35 cellular contexts compared by ENCODE assay signal in genomic region chr11:69814902-69815301, GRCh38. TPM values are rescaled to one million over a fixed set of nuclear protein-coding genes. Genes with fewer than 3 reads are reported as not detected.
"Had no signal": no experiment of that assay in that cellular context is flagged by ENCODE, and none has a peak within 500 bp of the region (broad histone marks: within the 10 kb centered on the region; RNA-seq: fewer than 3 reads in every experiment).

No MANE protein-coding gene starts in this region.

- H3K9me3 ChIP-seq: ascending aorta had no signal

- H3K4me1 Mint-ChIP-seq: activated B cell treated with CpG ODN at 0.5 μM for 24 hours; activated naive CD4-positive, alpha-beta T cell treated with anti-CD3 and anti-CD28 coated beads, Interleukin-2, amount 10 ng/mL, durations not matched to agents 7 days and 5 days; activated naive CD4-positive, alpha-beta T cell treated with anti-CD3 and anti-CD28 coated beads, Interleukin-2, amount 50 U/mL, for 24 hours; activated naive CD8-positive, alpha-beta T cell treated with anti-CD3 and anti-CD28 coated beads, Interleukin-2, amount 10 ng/mL, durations not matched to agents 7 days and 5 days; activated naive CD8-positive, alpha-beta T cell treated with anti-CD3 and anti-CD28 coated beads, Interleukin-2, amount 50 U/mL, for 24 hours; brain had no signal

- H3K4me3 Mint-ChIP-seq: activated B cell treated with CpG ODN at 0.5 μM for 24 hours; activated CD4-positive, alpha-beta memory T cell treated with anti-CD3 and anti-CD28 coated beads for 36 hours; activated CD4-positive, alpha-beta T cell treated with anti-CD3 and anti-CD28 coated beads, Interleukin-2, amount 10 ng/mL, durations not matched to agents 24 days and 14 days; activated CD8-positive, alpha-beta T cell treated with anti-CD3 and anti-CD28 coated beads for 36 hours; activated naive CD4-positive, alpha-beta T cell treated with anti-CD3 and anti-CD28 coated beads, Interleukin-2, amount 10 ng/mL, durations not matched to agents 7 days and 5 days; activated naive CD4-positive, alpha-beta T cell treated with anti-CD3 and anti-CD28 coated beads, Interleukin-2, amount 50 U/mL, for 24 hours; activated naive CD8-positive, alpha-beta T cell; activated naive CD8-positive, alpha-beta T cell treated with anti-CD3 and anti-CD28 coated beads, Interleukin-2, amount 10 ng/mL, durations not matched to agents 7 days and 5 days; activated naive CD8-positive, alpha-beta T cell treated with anti-CD3 and anti-CD28 coated beads, Interleukin-2, amount 50 U/mL, for 24 hours; activated T-cell treated with anti-CD3 and anti-CD28 coated beads, Interleukin-2, amount 50 U/mL, for 4 hours; activated T-cell treated with anti-CD3 and anti-CD28 coated beads, Interleukin-2, amount 50 U/mL, for 72 hours; brain; T-cell had no signal

- DNase-seq: activated B cell treated with CpG ODN at 0.5 μM for 24 hours; activated CD4-positive, alpha-beta memory T cell treated with anti-CD3 and anti-CD28 coated beads for 36 hours; activated CD4-positive, alpha-beta T cell treated with anti-CD3 and anti-CD28 coated beads for 4 hours; activated CD4-positive, alpha-beta T cell treated with anti-CD3 and anti-CD28 coated beads, Interleukin-2, amount 10 ng/mL, durations not matched to agents 24 days and 14 days; activated CD4-positive, alpha-beta T cell treated with anti-CD3 and anti-CD28 coated beads, Interleukin-2, amount 50 U/mL, for 1 hour; activated CD4-positive, alpha-beta T cell treated with anti-CD3 and anti-CD28 coated beads, Interleukin-2, amount 50 U/mL, for 4 hours; activated CD4-positive, CD25-positive, alpha-beta regulatory T cell treated with anti-CD3 and anti-CD28 coated beads, Interleukin-2, amount 50 U/mL, for 72 hours; activated CD8-positive, alpha-beta memory T cell treated with anti-CD3 and anti-CD28 coated beads, Interleukin-2, amount 50 U/mL, for 4 hours; activated CD8-positive, alpha-beta T cell treated with anti-CD3 and anti-CD28 coated beads for 36 hours; activated effector memory CD4-positive, alpha-beta T cell treated with Interleukin-2 at 50 U/mL for 16 hours; activated gamma-delta T cell; activated naive CD4-positive, alpha-beta T cell treated with anti-CD3 and anti-CD28 coated beads, Interleukin-2, amount 10 ng/mL, durations not matched to agents 7 days and 5 days; activated naive CD4-positive, alpha-beta T cell treated with Interleukin-2 at 50 U/mL for 16 hours; activated naive CD8-positive, alpha-beta T cell treated with anti-CD3 and anti-CD28 coated beads, Interleukin-2, amount 10 ng/mL, durations not matched to agents 7 days and 5 days; activated naive CD8-positive, alpha-beta T cell treated with anti-CD3 and anti-CD28 coated beads, Interleukin-2, amount 50 U/mL, for 24 hours; activated T-cell treated with anti-CD3 and anti-CD28 coated beads for 4 hours; activated T-cell treated with anti-CD3 and anti-CD28 coated beads, Interleukin-2, amount 50 U/mL, for 1 hour; activated T-cell treated with anti-CD3 and anti-CD28 coated beads, Interleukin-2, amount 50 U/mL, for 4 hours; activated T-cell treated with anti-CD3 and anti-CD28 coated beads, Interleukin-2, amount 50 U/mL, for 72 hours; central memory CD4-positive, alpha-beta T cell; SW 1271; T-cell; T-helper 9 cell had no signal

- H3K27ac ChIP-seq: ascending aorta, VCaP had no signal

- H3K36me3 ChIP-seq: ascending aorta had no signal

- H3K27me3 ChIP-seq: ascending aorta had no signal

- H3K27ac Mint-ChIP-seq: activated B cell treated with CpG ODN at 0.5 μM for 24 hours; activated CD4-positive, alpha-beta memory T cell treated with anti-CD3 and anti-CD28 coated beads for 36 hours; activated CD4-positive, alpha-beta T cell treated with anti-CD3 and anti-CD28 coated beads, Interleukin-2, amount 10 ng/mL, durations not matched to agents 24 days and 14 days; activated CD8-positive, alpha-beta T cell treated with anti-CD3 and anti-CD28 coated beads for 36 hours; activated naive CD4-positive, alpha-beta T cell treated with anti-CD3 and anti-CD28 coated beads, Interleukin-2, amount 10 ng/mL, durations not matched to agents 7 days and 5 days; activated naive CD4-positive, alpha-beta T cell treated with anti-CD3 and anti-CD28 coated beads, Interleukin-2, amount 50 U/mL, for 24 hours; activated naive CD8-positive, alpha-beta T cell; activated naive CD8-positive, alpha-beta T cell treated with anti-CD3 and anti-CD28 coated beads, Interleukin-2, amount 10 ng/mL, durations not matched to agents 7 days and 5 days; activated naive CD8-positive, alpha-beta T cell treated with anti-CD3 and anti-CD28 coated beads, Interleukin-2, amount 50 U/mL, for 24 hours; activated T-cell treated with anti-CD3 and anti-CD28 coated beads, Interleukin-2, amount 50 U/mL, for 72 hours; activated T-helper 2 cell treated with anti-CD3 and anti-CD28 coated beads, Interferon-gamma antibody, Interleukin-2, Interleukin-4, amounts not matched to agents 10 μg/mL and 5 μg/mL and 100 μg/mL, durations not matched to agents 14 hours and 24 hours and 36 hours; brain; T-cell had no signal

- H3K36me3 Mint-ChIP-seq: activated CD4-positive, alpha-beta memory T cell treated with anti-CD3 and anti-CD28 coated beads for 36 hours; activated naive CD4-positive, alpha-beta T cell treated with anti-CD3 and anti-CD28 coated beads, Interleukin-2, amount 10 ng/mL, durations not matched to agents 7 days and 5 days; activated naive CD4-positive, alpha-beta T cell treated with anti-CD3 and anti-CD28 coated beads, Interleukin-2, amount 50 U/mL, for 24 hours; activated naive CD8-positive, alpha-beta T cell; activated naive CD8-positive, alpha-beta T cell treated with anti-CD3 and anti-CD28 coated beads, Interleukin-2, amount 10 ng/mL, durations not matched to agents 7 days and 5 days; brain; T-cell had no signal

- H3K4me1 ChIP-seq: ascending aorta had no signal

- FAIRE-seq: TTC549 had no signal

- H3K4me3 ChIP-seq: ascending aorta had no signal

- H3K9me3 Mint-ChIP-seq: activated B cell treated with CpG ODN at 0.5 μM for 24 hours; activated CD4-positive, alpha-beta memory T cell treated with anti-CD3 and anti-CD28 coated beads for 36 hours; activated CD4-positive, alpha-beta T cell treated with anti-CD3 and anti-CD28 coated beads, Interleukin-2, amount 10 ng/mL, durations not matched to agents 24 days and 14 days; activated CD8-positive, alpha-beta T cell treated with anti-CD3 and anti-CD28 coated beads for 36 hours; activated naive CD4-positive, alpha-beta T cell treated with anti-CD3 and anti-CD28 coated beads, Interleukin-2, amount 10 ng/mL, durations not matched to agents 7 days and 5 days; activated naive CD4-positive, alpha-beta T cell treated with anti-CD3 and anti-CD28 coated beads, Interleukin-2, amount 50 U/mL, for 24 hours; activated naive CD8-positive, alpha-beta T cell treated with anti-CD3 and anti-CD28 coated beads, Interleukin-2, amount 10 ng/mL, durations not matched to agents 7 days and 5 days; activated naive CD8-positive, alpha-beta T cell treated with anti-CD3 and anti-CD28 coated beads, Interleukin-2, amount 50 U/mL, for 24 hours; activated T-cell treated with anti-CD3 and anti-CD28 coated beads, Interleukin-2, amount 50 U/mL, for 4 hours; activated T-cell treated with anti-CD3 and anti-CD28 coated beads, Interleukin-2, amount 50 U/mL, for 72 hours; activated T-helper 2 cell treated with anti-CD3 and anti-CD28 coated beads, Interferon-gamma antibody, Interleukin-2, Interleukin-4, amounts not matched to agents 10 μg/mL and 5 μg/mL and 100 μg/mL, durations not matched to agents 14 hours and 24 hours and 36 hours had no signal

- ATAC-seq: activated CD8-positive, alpha-beta T cell treated with anti-CD3 and anti-CD28 coated beads for 36 hours; activated naive CD8-positive, alpha-beta T cell treated with anti-CD3 and anti-CD28 coated beads, Interleukin-2, amount 50 U/mL, for 24 hours; activated T-cell treated with anti-CD3 and anti-CD28 coated beads, Interleukin-2, amount 50 U/mL, for 72 hours; T-cell had no signal

RNA-seq across cellular contexts. Expression of gene FGF3, which starts 4.3 kb away (rescaled TPM):
- total RNA-seq: activated B cell treated with CpG ODN at 0.5 μM for 24 hours; activated CD4-positive, alpha-beta memory T cell treated with anti-CD3 and anti-CD28 coated beads for 36 hours; activated CD4-positive, alpha-beta T cell treated with anti-CD3 and anti-CD28 coated beads, Interleukin-2, amount 10 ng/mL, durations not matched to agents 24 days and 14 days; activated CD8-positive, alpha-beta memory T cell treated with anti-CD3 and anti-CD28 coated beads for 36 hours; activated CD8-positive, alpha-beta T cell treated with anti-CD3 and anti-CD28 coated beads for 36 hours; activated naive CD8-positive, alpha-beta T cell treated with anti-CD3 and anti-CD28 coated beads, Interleukin-2, amount 10 ng/mL, durations not matched to agents 7 days and 5 days; activated T-cell treated with anti-CD3 and anti-CD28 coated beads, Interleukin-2, amount 50 U/mL, for 4 hours; activated T-cell treated with anti-CD3 and anti-CD28 coated beads, Interleukin-2, amount 50 U/mL, for 72 hours; activated T-helper 2 cell treated with anti-CD3 and anti-CD28 coated beads, Interferon-gamma antibody, Interleukin-2, Interleukin-4, amounts not matched to agents 10 μg/mL and 5 μg/mL and 100 μg/mL, durations not matched to agents 14 hours and 24 hours and 36 hours; ascending aorta; cardiac septum; T-cell; T-helper 1 cell treated with Interleukin-12 subunit alpha and Interleukin-12 subunit beta and Interleukin-4 antibody, amounts not matched to agents 30 ng/mL and 1 ng/mL, for 36 hours; T-helper 2 cell treated with Interferon-gamma antibody and Interleukin-4, amounts not matched to agents 100 ng/mL and 5 ng/mL, for 36 hours had no signal

RNA-seq across cellular contexts. Expression of gene FGF4, which starts 39.8 kb away (rescaled TPM):
- total RNA-seq: activated B cell treated with CpG ODN at 0.5 μM for 24 hours; activated CD4-positive, alpha-beta memory T cell treated with anti-CD3 and anti-CD28 coated beads for 36 hours; activated CD4-positive, alpha-beta T cell treated with anti-CD3 and anti-CD28 coated beads, Interleukin-2, amount 10 ng/mL, durations not matched to agents 24 days and 14 days; activated CD8-positive, alpha-beta memory T cell treated with anti-CD3 and anti-CD28 coated beads for 36 hours; activated CD8-positive, alpha-beta T cell treated with anti-CD3 and anti-CD28 coated beads for 36 hours; activated naive CD8-positive, alpha-beta T cell treated with anti-CD3 and anti-CD28 coated beads, Interleukin-2, amount 10 ng/mL, durations not matched to agents 7 days and 5 days; activated T-cell treated with anti-CD3 and anti-CD28 coated beads, Interleukin-2, amount 50 U/mL, for 4 hours; activated T-cell treated with anti-CD3 and anti-CD28 coated beads, Interleukin-2, amount 50 U/mL, for 72 hours; activated T-helper 2 cell treated with anti-CD3 and anti-CD28 coated beads, Interferon-gamma antibody, Interleukin-2, Interleukin-4, amounts not matched to agents 10 μg/mL and 5 μg/mL and 100 μg/mL, durations not matched to agents 14 hours and 24 hours and 36 hours; ascending aorta; cardiac septum; cerebellum; T-cell; T-helper 1 cell treated with Interleukin-12 subunit alpha and Interleukin-12 subunit beta and Interleukin-4 antibody, amounts not matched to agents 30 ng/mL and 1 ng/mL, for 36 hours; T-helper 2 cell treated with Interferon-gamma antibody and Interleukin-4, amounts not matched to agents 100 ng/mL and 5 ng/mL, for 36 hours had no signal
